In genomic region chr6:1251198-1252155, GRCh38 we compare ENCODE assay signal across 26 cellular contexts.
DNase-seq lines count a peak whose midpoint lies in the region; ATAC-seq and TF ChIP-seq lines count a peak whose summit lies in the region.
"Had no signal": no experiment of that assay in that cellular context is flagged by ENCODE, and none has a peak within 500 bp of the region (broad histone marks: within the 10 kb centered on the region; RNA-seq: fewer than 3 reads in every experiment).

No MANE protein-coding gene starts in this region.

- H3K27ac Mint-ChIP-seq in stimulated activated effector memory CD8-positive, alpha-beta T cell treated with anti-CD3 and anti-CD28 coated beads, Interleukin-12 subunit alpha, Interleukin-12 subunit beta, amount 100 ng/mL, for 72 hours, result no peak overlapping the region
- H3K27ac Mint-ChIP-seq: activated CD4-positive, alpha-beta memory T cell treated with anti-CD3 and anti-CD28 coated beads for 36 hours; activated T-cell treated with anti-CD3 and anti-CD28 coated beads, Interleukin-2, amount 50 U/mL, for 72 hours; natural killer cell treated with Interleukin-12 subunit alpha and Interleukin-12 subunit beta and Interleukin-15 and Interleukin-18, amount 100 ng/mL, for 72 hours had no signal

- H3K9me3 ChIP-seq in osteoblast (ENCODE audit: low read depth, low read length), result no peaks in the 10 kb centered on the region
- H3K9me3 ChIP-seq: adrenal gland, BE2C, esophagus squamous epithelium, lower lobe of right lung had no signal

- H3K27me3 ChIP-seq in osteoblast (ENCODE audit: insufficient read depth, low read length), result no peaks in the 10 kb centered on the region
- H3K27me3 ChIP-seq: adrenal gland, esophagus squamous epithelium had no signal

- no peaks in the 10 kb centered on the region for H3K4me1 ChIP-seq in osteoblast (ENCODE audit: insufficient read depth, low read length)
- H3K4me1 ChIP-seq: adrenal gland, BE2C, lower lobe of right lung had no signal

- ATAC-seq in left colon, result peak; percentile 74
- peak; percentile 16 for ATAC-seq in stimulated activated effector memory CD8-positive, alpha-beta T cell treated with anti-CD3 and anti-CD28 coated beads, Interleukin-12 subunit alpha, Interleukin-12 subunit beta, amount 100 ng/mL, for 72 hours
- ATAC-seq: activated T-cell treated with anti-CD3 and anti-CD28 coated beads, Interleukin-2, amount 50 U/mL, for 72 hours; GM12878; lower lobe of right lung; Right ventricle myocardium inferior; SK-N-SH treated with all-trans-retinoic acid at 6 μM for 48 hours had no signal

- H3K4me3 ChIP-seq in osteoblast (ENCODE audit: insufficient read depth, low read length), result no peak overlapping the region
- H3K4me3 ChIP-seq: adrenal gland, esophagus squamous epithelium, GM12878, lower lobe of right lung had no signal

- DNase-seq in HT-29 (ENCODE audit: low spot score), result peak; percentile 78
- peak; percentile 18 to 36 for DNase-seq in left colon
- DNase-seq in stimulated activated effector memory CD8-positive, alpha-beta T cell treated with anti-CD3 and anti-CD28 coated beads, Interleukin-12 subunit alpha, Interleukin-12 subunit beta, amount 100 ng/mL, for 72 hours (ENCODE audit: low spot score in 2 of 2), result no peak
- no peak for DNase-seq in osteoblast (ENCODE audit: insufficient read length, low spot score, missing footprints)
- no peak for DNase-seq in substantia nigra (lab: John Stamatoyannopoulos, UW)
- no peak for DNase-seq in HPDE6-E6E7 (ENCODE audit: extremely low spot score)
- DNase-seq: ACHN; activated CD4-positive, alpha-beta memory T cell treated with anti-CD3 and anti-CD28 coated beads for 36 hours; activated CD4-positive, alpha-beta T cell treated with anti-CD3 and anti-CD28 coated beads for 1 hour; activated naive CD4-positive, alpha-beta T cell treated with Interleukin-2 at 50 U/mL for 16 hours; activated T-cell treated with anti-CD3 and anti-CD28 coated beads, Interleukin-2, amount 50 U/mL, for 72 hours; adrenal gland; BE2C; DMS153; esophagus squamous epithelium; H7; IMR-90; lower lobe of right lung; NCI-H1694 treated with DMSO at 0.1 percent for 48 hours; stimulated activated naive CD4-positive, alpha-beta T cell; T-helper 2 cell had no signal

- no peaks in the 10 kb centered on the region for H3K79me2 ChIP-seq in osteoblast (ENCODE audit: insufficient read depth, low read length)

- intact Hi-C loops in left colon (cut with DNase I, micrococcal nuclease), result no loop called here

- H3K4me1 Mint-ChIP-seq in stimulated activated effector memory CD8-positive, alpha-beta T cell treated with anti-CD3 and anti-CD28 coated beads, Interleukin-12 subunit alpha, Interleukin-12 subunit beta, amount 100 ng/mL, for 72 hours, result no peaks in the 10 kb centered on the region

- no peaks in the 10 kb centered on the region for H3K36me3 ChIP-seq in osteoblast (ENCODE audit: insufficient read depth, low read length)
- H3K36me3 ChIP-seq: adrenal gland, BE2C, esophagus squamous epithelium, lower lobe of right lung had no signal

- H4K20me1 ChIP-seq in osteoblast (ENCODE audit: insufficient read depth, low read length), result no peaks in the 10 kb centered on the region

- TF ChIP-seq CTCF in VCaP (conservative IDR thresholded peaks at IDR 0.05) (no peak), osteoblast (IDR thresholded peaks at IDR 0.05; ENCODE audit: extremely low read depth, low read depth, low read length) (no peak)

- H3K9me3 Mint-ChIP-seq in stimulated activated effector memory CD8-positive, alpha-beta T cell treated with anti-CD3 and anti-CD28 coated beads, Interleukin-12 subunit alpha, Interleukin-12 subunit beta, amount 100 ng/mL, for 72 hours, result no peaks in the 10 kb centered on the region
- H3K9me3 Mint-ChIP-seq: activated CD4-positive, alpha-beta memory T cell treated with anti-CD3 and anti-CD28 coated beads for 36 hours; activated T-cell treated with anti-CD3 and anti-CD28 coated beads, Interleukin-2, amount 50 U/mL, for 72 hours; natural killer cell treated with Interleukin-12 subunit alpha and Interleukin-12 subunit beta and Interleukin-15 and Interleukin-18, amount 100 ng/mL, for 72 hours had no signal

- H2AFZ ChIP-seq in osteoblast (ENCODE audit: low read length), result no peak overlapping the region

- H3K4me2 ChIP-seq in osteoblast (ENCODE audit: insufficient read depth, low read length), result no peak overlapping the region

- H3K36me3 Mint-ChIP-seq in stimulated activated effector memory CD8-positive, alpha-beta T cell treated with anti-CD3 and anti-CD28 coated beads, Interleukin-12 subunit alpha, Interleukin-12 subunit beta, amount 100 ng/mL, for 72 hours, result no peaks in the 10 kb centered on the region
- H3K36me3 Mint-ChIP-seq: activated CD4-positive, alpha-beta memory T cell treated with anti-CD3 and anti-CD28 coated beads for 36 hours; natural killer cell treated with Interleukin-12 subunit alpha and Interleukin-12 subunit beta and Interleukin-15 and Interleukin-18, amount 100 ng/mL, for 72 hours had no signal

- H3K4me3 Mint-ChIP-seq in stimulated activated effector memory CD8-positive, alpha-beta T cell treated with anti-CD3 and anti-CD28 coated beads, Interleukin-12 subunit alpha, Interleukin-12 subunit beta, amount 100 ng/mL, for 72 hours, result no peak overlapping the region
- H3K4me3 Mint-ChIP-seq: activated CD4-positive, alpha-beta memory T cell treated with anti-CD3 and anti-CD28 coated beads for 36 hours; activated T-cell treated with anti-CD3 and anti-CD28 coated beads, Interleukin-2, amount 50 U/mL, for 72 hours; natural killer cell treated with Interleukin-12 subunit alpha and Interleukin-12 subunit beta and Interleukin-15 and Interleukin-18, amount 100 ng/mL, for 72 hours had no signal

- H3K27ac ChIP-seq in VCaP (peak overlapping the region; percentile 71), osteoblast (ENCODE audit: low read depth, low read length) (no peak overlapping the region), substantia nigra (ENCODE audit: low read depth, low read length, poor library complexity, severe bottlenecking) (no peak overlapping the region)
- H3K27ac ChIP-seq: adrenal gland, lower lobe of right lung had no signal

Comparison
In these comparisons a context has a peak if more than half of its experiments do, and no peak if none do; other contexts are left out.
1. DNase-seq: peak in HT-29 (single experiment) and left colon (2 of 2); none in stimulated activated effector memory CD8-positive, alpha-beta T cell treated with anti-CD3 and anti-CD28 coated beads, Interleukin-12 subunit alpha, Interleukin-12 subunit beta, amount 100 ng/mL, for 72 hours (0 of 2), osteoblast (single experiment), substantia nigra (0 of 49) and HPDE6-E6E7 (single experiment).